9 cellular contexts compared by ENCODE assay signal in the genomic region with DNA sequence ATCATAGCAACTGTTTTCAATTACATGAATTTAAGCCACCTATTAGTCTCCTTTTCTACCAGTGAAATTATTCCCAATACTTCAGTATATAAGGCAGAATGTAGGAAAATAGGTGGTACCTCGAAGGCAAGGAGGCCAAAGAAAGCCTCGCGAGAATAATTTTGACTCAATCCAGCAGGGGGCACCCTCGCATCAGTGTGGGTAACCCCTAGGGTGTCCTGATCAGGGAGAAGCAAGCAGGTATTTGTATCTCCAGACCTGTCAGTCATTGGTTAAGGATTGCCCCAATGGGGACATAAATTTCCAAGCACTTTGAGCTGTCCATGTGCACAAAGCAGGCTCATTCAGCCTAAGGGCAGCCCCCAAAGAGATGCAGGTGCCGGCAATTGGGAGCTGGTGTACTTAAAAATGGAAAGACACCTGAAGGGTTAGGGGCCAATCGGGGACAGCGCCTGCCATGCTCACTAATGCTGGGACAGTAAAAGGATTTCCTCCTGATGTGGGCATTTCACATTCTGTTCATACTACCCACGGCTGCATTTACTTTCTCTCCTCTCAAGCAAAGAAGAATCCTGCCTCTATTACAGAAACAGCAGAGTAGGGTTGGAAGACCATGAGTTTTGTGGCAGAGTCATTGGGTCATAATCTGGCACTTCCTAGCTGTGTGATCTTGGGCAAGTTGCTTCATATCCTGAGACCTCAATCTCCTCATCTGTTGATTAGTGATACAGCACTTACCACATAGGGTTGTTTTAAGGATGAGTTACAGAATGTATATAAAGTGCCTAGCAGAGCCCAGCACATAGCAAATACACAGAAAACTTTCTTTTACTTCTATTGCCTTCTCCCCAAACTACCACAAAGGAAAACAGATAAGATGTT.
DNase-seq lines count a peak whose midpoint lies in the region; ATAC-seq, FAIRE-seq and TF ChIP-seq lines count a peak whose summit lies in the region.
"Had no signal": no experiment of that assay in that cellular context is flagged by ENCODE, and none has a peak within 500 bp of the region (broad histone marks: within the 10 kb centered on the region; RNA-seq: fewer than 3 reads in every experiment).

No MANE protein-coding gene starts in this region.

- H3K4me1 Mint-ChIP-seq in stimulated activated naive CD8-positive, alpha-beta T cell treated with anti-CD3 and anti-CD28 coated beads, Interleukin-15, amount 100 ng/mL, for 72 hours: peaks cover 11% of the 10 kb centered on the region

- TF ChIP-seq EP300 in GM12878 (IDR thresholded peaks at IDR 0.05; ENCODE audit: borderline replicate concordance in 1 of 2, control insufficient read depth in 1 of 2, low read depth in 2 of 2, low read length in 2 of 2): no peak

- DNase-seq in GM06990 (ENCODE audit: extremely low read depth, insufficient read length): no peak
- no peak for DNase-seq in HFF-Myc (ENCODE audit: extremely low read depth, low read depth)
- peak; percentile 4 to 66 (median 39) for DNase-seq in T-helper 2 cell
- DNase-seq in GM12878 (ENCODE audit: low read depth, low spot score): no peak
- peak; percentile 3 for DNase-seq in mesenchymal stem cell
- peak; percentile 68 to 70 for DNase-seq in stimulated activated naive CD8-positive, alpha-beta T cell treated with anti-CD3 and anti-CD28 coated beads, Interleukin-15, amount 100 ng/mL, for 72 hours
- DNase-seq in lower leg skin (ENCODE audit: low spot score in 2 of 2): no peak
- DNase-seq in sciatic nerve (ENCODE audit: low spot score): no peak

- peak; percentile 56 for TF ChIP-seq RAD21 in GM12878 (IDR thresholded peaks at IDR 0.05; ENCODE audit: insufficient read depth, low read depth, low read length)

- in situ Hi-C loops in GM12878 (cut with MboI): no loop called here

- SMC1A ChIA-PET in GM12878 (lab: Charles Lee; ENCODE audit: uncharacterized antibody, unreplicated experiment): no interaction called here

- intact Hi-C loops in GM12878 (cut with micrococcal nuclease; ENCODE audit: unreplicated experiment): loop anchor here (1.0 kb wide), 1 partner anchor 106 kb away; no protein-coding TSS in a partner anchor
- intact Hi-C loops in lower leg skin (cut with DNase I; ENCODE audit: low total_unique reads): no loop called here
- intact Hi-C loops in sciatic nerve (cut with DNase I): no loop called here

- H3K36me3 ChIP-seq in GM06990 (ENCODE audit: control insufficient read depth, insufficient read depth, low read length) (no peaks in the 10 kb centered on the region), GM12878 (ENCODE audit: control insufficient read depth in 2 of 2, insufficient read depth in 2 of 2, low read length in 1 of 2) (no peaks in the 10 kb centered on the region), mesenchymal stem cell (ENCODE audit: control insufficient read depth in 1 of 2, insufficient read depth in 2 of 2, low read depth in 1 of 2, low read length in 2 of 2) (no peaks in the 10 kb centered on the region)
- H3K36me3 ChIP-seq: thoracic aorta had no signal

- H4K8ac ChIP-seq in mesenchymal stem cell (ENCODE audit: low read length): no peak overlapping the region

- FAIRE-seq in GM12878 (lab: Jason Lieb, UNC): no peak

- TF ChIP-seq CTCF in GM06990 (IDR thresholded peaks at IDR 0.05; ENCODE audit: insufficient read depth, low read length, poor library complexity, severe bottlenecking) (peak; percentile 71), HFF-Myc (IDR thresholded peaks at IDR 0.05; ENCODE audit: low read depth, low read length, missing control alignments) (peak; percentile 61), GM12878 (IDR thresholded peaks at IDR 0.05 in 2 of 3, conservative IDR thresholded peaks at IDR 0.05 in 1 of 3; ENCODE audit: control insufficient read depth in 2 of 3, extremely low read depth in 1 of 3, insufficient read depth in 1 of 3, low read depth in 3 of 3, low read length in 3 of 3) (peak; percentile 47 to 60 (median 52)), lower leg skin (IDR thresholded peaks at IDR 0.05) (no peak)

- no peaks in the 10 kb centered on the region for H3K4me1 ChIP-seq in GM12878 (ENCODE audit: control insufficient read depth, insufficient read depth, low read length)
- no peaks in the 10 kb centered on the region for H3K4me1 ChIP-seq in mesenchymal stem cell (ENCODE audit: control insufficient read depth, insufficient read depth, low read depth, low read length)

- H3K27me3 Mint-ChIP-seq in stimulated activated naive CD8-positive, alpha-beta T cell treated with anti-CD3 and anti-CD28 coated beads, Interleukin-15, amount 100 ng/mL, for 72 hours: peaks cover 26% of the 10 kb centered on the region

- CTCF ChIA-PET in GM12878 (lab: Yijun Ruan, JAX): interaction anchor here (1.2 to 3.9 kb wide), 7 partner anchors 10 to 1224 kb away, joined by 3 to 18 read pairs (median 3); no protein-coding TSS in a partner anchor

- H3K27ac ChIP-seq in GM12878 (ENCODE audit: control insufficient read depth, insufficient read depth) (no peak overlapping the region), mesenchymal stem cell (ENCODE audit: low read length, poor library complexity, severe bottlenecking) (no peak overlapping the region)
- H3K27ac ChIP-seq: thoracic aorta had no signal

- no peak overlapping the region for H2BK12ac ChIP-seq in mesenchymal stem cell (ENCODE audit: low read length in 2 of 2)

- H2AFZ ChIP-seq in GM12878 (ENCODE audit: control insufficient read depth, low read depth, low read length) (no peak overlapping the region), mesenchymal stem cell (ENCODE audit: low read depth, low read length) (no peak overlapping the region)

- no peaks in the 10 kb centered on the region for H3K79me1 ChIP-seq in mesenchymal stem cell (replicated peaks; ENCODE audit: low read length, poor library complexity, severe bottlenecking)

- H3K4me3 Mint-ChIP-seq in stimulated activated naive CD8-positive, alpha-beta T cell treated with anti-CD3 and anti-CD28 coated beads, Interleukin-15, amount 100 ng/mL, for 72 hours: no peak overlapping the region

- H3K4ac ChIP-seq in mesenchymal stem cell (ENCODE audit: low read depth in 1 of 2, low read length in 2 of 2): no peak overlapping the region

- H2BK120ac ChIP-seq in mesenchymal stem cell (ENCODE audit: low read depth, low read length): no peak overlapping the region

- RAD21 ChIA-PET in GM12878 (lab: Charles Lee; ENCODE audit: unreplicated experiment): no interaction called here

- no peaks in the 10 kb centered on the region for H4K20me1 ChIP-seq in GM12878 (ENCODE audit: control insufficient read depth, insufficient read depth)

- H3K18ac ChIP-seq in mesenchymal stem cell (ENCODE audit: low read depth in 1 of 2, low read length in 2 of 2): no peak overlapping the region

- H2BK15ac ChIP-seq in mesenchymal stem cell (ENCODE audit: low read depth, poor library complexity, severe bottlenecking): no peak overlapping the region

- peaks cover 3 to 6% of the 10 kb centered on the region in 2 donors for H3K9me3 Mint-ChIP-seq in stimulated activated naive CD8-positive, alpha-beta T cell treated with anti-CD3 and anti-CD28 coated beads, Interleukin-15, amount 100 ng/mL, for 72 hours

- H4K91ac ChIP-seq in mesenchymal stem cell (ENCODE audit: low read length): no peak overlapping the region

- WGBS in GM12878 (ENCODE audit: insufficient coverage, insufficient replicate concordance, low lambda C conversion rate, missing lambda C conversion rate): 38% methylated on average over 8 of the region's 8 CpGs
- WGBS in mesenchymal stem cell: 66% methylated on average over 8 of the region's 8 CpGs
- WGBS in lower leg skin, 2 donors: 75% methylated on average over 8 of the region's 8 CpGs

- H2BK5ac ChIP-seq in mesenchymal stem cell (ENCODE audit: low read depth, low read length, poor library complexity, severe bottlenecking): no peak overlapping the region

- no peak overlapping the region for H3K14ac ChIP-seq in mesenchymal stem cell (ENCODE audit: low read length in 2 of 2)

- H3K9me3 ChIP-seq in GM12878 (replicated peaks; ENCODE audit: control insufficient read depth, insufficient read depth, low read length) (no peaks in the 10 kb centered on the region), mesenchymal stem cell (ENCODE audit: control insufficient read depth, low read length) (peaks cover 1% of the 10 kb centered on the region)
- H3K9me3 ChIP-seq: thoracic aorta had no signal

- H2AK5ac ChIP-seq in mesenchymal stem cell (ENCODE audit: low read length, severe bottlenecking): no peak overlapping the region

- H3K9ac ChIP-seq in GM12878 (ENCODE audit: control insufficient read depth, insufficient read depth, low read length) (no peak overlapping the region), mesenchymal stem cell (ENCODE audit: low read length) (no peak overlapping the region)

- H3K4me3 ChIP-seq in GM06990 (replicated peaks; ENCODE audit: low read depth, low read length) (no peak overlapping the region), HFF-Myc (replicated peaks; ENCODE audit: low read depth, low read length) (no peak overlapping the region), GM12878 (no peak overlapping the region), mesenchymal stem cell (ENCODE audit: insufficient read depth in 1 of 2, low read depth in 1 of 2, low read length in 2 of 2) (no peak overlapping the region), lower leg skin (ENCODE audit: low read depth, poor library complexity, severe bottlenecking) (no peak overlapping the region)
- H3K4me3 ChIP-seq: thoracic aorta had no signal

- TF ChIP-seq POLR2A in GM12878 (IDR thresholded peaks at IDR 0.05; ENCODE audit: low read depth, low read length) (no peak), lower leg skin (IDR thresholded peaks at IDR 0.05) (no peak)

- peak overlapping the region in 1 of 2 donors; percentile 72 for H3K27ac Mint-ChIP-seq in stimulated activated naive CD8-positive, alpha-beta T cell treated with anti-CD3 and anti-CD28 coated beads, Interleukin-15, amount 100 ng/mL, for 72 hours

- POLR2A ChIA-PET in GM12878 (lab: Charles Lee): no interaction called here

- H3K4me2 ChIP-seq in GM12878 (ENCODE audit: control insufficient read depth, insufficient read depth) (no peak overlapping the region), mesenchymal stem cell (ENCODE audit: low read length, poor library complexity, severe bottlenecking) (no peak overlapping the region)

- no peaks in the 10 kb centered on the region for H3K79me2 ChIP-seq in GM12878 (ENCODE audit: control insufficient read depth, insufficient read depth, low read length)

- no TSS peak for BruUV-seq in GM12878 (replicated peaks; lab: Mats Ljungman, UMichigan)

- H3K27me3 ChIP-seq in GM06990 (replicated peaks; ENCODE audit: control insufficient read depth, insufficient read depth, low read length) (no peaks in the 10 kb centered on the region), GM12878 (replicated peaks in 1 of 2; ENCODE audit: control insufficient read depth in 2 of 2, insufficient read depth in 2 of 2, low read length in 1 of 2) (peaks cover 0 to 2% of the 10 kb centered on the region in 2 experiments; a peak in 1 of 4 replicates), mesenchymal stem cell (ENCODE audit: control insufficient read depth in 1 of 2, insufficient read depth in 1 of 2, low read length in 2 of 2) (peaks cover 13 to 61% of the 10 kb centered on the region in 2 experiments)

- no peak overlapping the region for H3K23ac ChIP-seq in mesenchymal stem cell (ENCODE audit: low read length in 2 of 2)

- ATAC-seq in GM12878: peak; percentile 76
- peak; percentile 89 for ATAC-seq in stimulated activated naive CD8-positive, alpha-beta T cell treated with anti-CD3 and anti-CD28 coated beads, Interleukin-15, amount 100 ng/mL, for 72 hours
- no peak for ATAC-seq in sciatic nerve

Comparison
In these comparisons a context has a peak if more than half of its experiments do, and no peak if none do; other contexts are left out.
1. DNase-seq: peak in T-helper 2 cell (5 of 5), mesenchymal stem cell (single experiment) and stimulated activated naive CD8-positive, alpha-beta T cell treated with anti-CD3 and anti-CD28 coated beads, Interleukin-15, amount 100 ng/mL, for 72 hours (2 of 2); none in GM06990 (single experiment), HFF-Myc (single experiment), GM12878 (single experiment), lower leg skin (0 of 2) and sciatic nerve (single experiment).
2. CTCF ChIP-seq: peak in GM06990 (single experiment), HFF-Myc (single experiment) and GM12878 (3 of 3); none in lower leg skin (0 of 3).